21 cellular contexts compared by ENCODE assay signal in the genomic region with DNA sequence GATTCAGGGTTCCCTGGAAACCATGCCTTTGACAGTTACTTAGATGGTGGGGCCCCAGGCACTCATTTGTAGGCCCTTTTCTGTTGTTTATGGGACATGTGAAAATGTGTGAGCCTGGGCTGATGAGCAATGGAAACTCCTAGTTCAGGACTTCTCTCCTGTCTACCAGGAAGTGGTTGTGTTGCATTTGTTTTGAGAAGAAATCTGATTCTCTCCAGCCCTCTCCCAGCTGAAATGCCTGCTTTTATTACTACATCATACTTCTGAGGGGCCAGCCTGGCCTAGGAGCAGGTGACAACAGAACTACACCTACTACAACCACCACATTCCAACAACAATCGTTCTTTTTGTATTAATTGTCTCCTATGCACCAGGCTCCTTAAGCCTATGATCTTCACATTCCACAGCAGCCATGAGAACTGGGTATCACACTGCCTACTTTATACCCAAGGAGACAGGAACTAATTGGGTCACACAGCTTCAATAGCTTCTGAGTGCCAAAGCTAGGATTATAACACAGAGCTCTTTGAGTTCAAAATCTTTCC.
"Had no signal": no experiment of that assay in that cellular context is flagged by ENCODE, and none has a peak within 500 bp of the region (broad histone marks: within the 10 kb centered on the region; RNA-seq: fewer than 3 reads in every experiment).

No MANE protein-coding gene starts in this region.

- DNase-seq: cerebellar nuclear complex; colonic mucosa; dermis blood vessel endothelial cell; esophagus squamous epithelium; foreskin fibroblast; lower lobe of right lung; natural killer cell; occipital lobe; pancreas; psoas muscle; retina; stimulated activated CD4-positive, alpha-beta T cell treated with anti-CD3 and anti-CD28 coated beads, Interleukin-2, amount 100 ng/mL, for 24 hours; stimulated activated CD4-positive, alpha-beta T cell treated with anti-CD3 and anti-CD28 coated beads, Interleukin-4, amount 100 ng/mL, for 4 hours; stimulated activated naive B cell treated with anti-CD40 and anti-IgM and Interleukin-4, amounts not matched to agents 10 μg/mL and 1 μg/mL and 100 μg/mL, for 72 hours; stimulated activated naive CD8-positive, alpha-beta T cell treated with anti-CD3 and anti-CD28 coated beads, Interleukin-15, amount 100 ng/mL, for 72 hours; testis; upper lobe of right lung had no signal

- H3K27ac Mint-ChIP-seq: memory B cell; natural killer cell; stimulated activated naive B cell treated with anti-CD40 and anti-IgM and Interleukin-4, amounts not matched to agents 10 μg/mL and 1 μg/mL and 100 μg/mL, for 72 hours; stimulated activated naive CD8-positive, alpha-beta T cell treated with anti-CD3 and anti-CD28 coated beads, Interleukin-15, amount 100 ng/mL, for 72 hours had no signal

- ATAC-seq: left lobe of liver; lower lobe of right lung; natural killer cell; pancreas; psoas muscle; sciatic nerve; stimulated activated naive B cell treated with anti-CD40 and anti-IgM and Interleukin-4, amounts not matched to agents 10 μg/mL and 1 μg/mL and 100 μg/mL, for 72 hours; stimulated activated naive CD8-positive, alpha-beta T cell treated with anti-CD3 and anti-CD28 coated beads, Interleukin-15, amount 100 ng/mL, for 72 hours; upper lobe of right lung had no signal

- H3K4me1 Mint-ChIP-seq: memory B cell; natural killer cell; stimulated activated naive B cell treated with anti-CD40 and anti-IgM and Interleukin-4, amounts not matched to agents 10 μg/mL and 1 μg/mL and 100 μg/mL, for 72 hours; stimulated activated naive CD8-positive, alpha-beta T cell treated with anti-CD3 and anti-CD28 coated beads, Interleukin-15, amount 100 ng/mL, for 72 hours had no signal

- H3K4me3 Mint-ChIP-seq: memory B cell; mesothelial cell of epicardium; natural killer cell; stimulated activated naive B cell treated with anti-CD40 and anti-IgM and Interleukin-4, amounts not matched to agents 10 μg/mL and 1 μg/mL and 100 μg/mL, for 72 hours; stimulated activated naive CD8-positive, alpha-beta T cell treated with anti-CD3 and anti-CD28 coated beads, Interleukin-15, amount 100 ng/mL, for 72 hours had no signal

- H3K9me3 Mint-ChIP-seq: memory B cell; mesothelial cell of epicardium; stimulated activated naive B cell treated with anti-CD40 and anti-IgM and Interleukin-4, amounts not matched to agents 10 μg/mL and 1 μg/mL and 100 μg/mL, for 72 hours; stimulated activated naive CD8-positive, alpha-beta T cell treated with anti-CD3 and anti-CD28 coated beads, Interleukin-15, amount 100 ng/mL, for 72 hours had no signal

- H3K36me3 Mint-ChIP-seq: memory B cell; mesothelial cell of epicardium; natural killer cell; stimulated activated naive B cell treated with anti-CD40 and anti-IgM and Interleukin-4, amounts not matched to agents 10 μg/mL and 1 μg/mL and 100 μg/mL, for 72 hours had no signal
